ENCODE assay signal across 8 cellular contexts in genomic region chr17:21287703-21288449, GRCh38. TPM values are rescaled to one million over a fixed set of nuclear protein-coding genes. Genes with fewer than 3 reads are reported as not detected.
DNase-seq lines count a peak whose midpoint lies in the region; ATAC-seq, FAIRE-seq and TF ChIP-seq lines count a peak whose summit lies in the region.

No MANE protein-coding gene starts in this region.

- no peak overlapping the region; the same call in 1 of the 2 replicates for H3K4me3 ChIP-seq in HEK293 (ENCODE audit: low read depth, low read length)
- peak overlapping the region; percentile 24 for H3K4me3 ChIP-seq in choroid plexus epithelial cell (ENCODE audit: low read depth, low read length)
- H3K4me3 ChIP-seq in lung, result peak overlapping the region; percentile 21

- no peaks in the 10 kb centered on the region for H3K9me3 ChIP-seq in HEK293 (ENCODE audit: control insufficient read depth, insufficient read depth, low read depth, low read length)
- H3K9me3 ChIP-seq in lung (ENCODE audit: control insufficient read depth in 2 of 2, insufficient read depth in 1 of 2, low read length in 1 of 2), result peaks cover 0 to 4% of the 10 kb centered on the region in 2 donors

- FAIRE-seq in G401.6 (lab: Jason Lieb, UNC), result peak; percentile 44

- WGBS in lung, 2 donors, result 1 to 2% methylated on average over 18 of the region's 18 CpGs

- peak; percentile 42 for TF ChIP-seq CTCF in HEK293 (tag by site-specific recombination; IDR thresholded peaks at IDR 0.05)
- no peak for TF ChIP-seq CTCF in choroid plexus epithelial cell (conservative IDR thresholded peaks at IDR 0.05; ENCODE audit: low read depth, low read length)
- TF ChIP-seq CTCF in lung (IDR thresholded peaks at IDR 0.05; ENCODE audit: control extremely low read depth, extremely low read depth), result no peak

- DNase-seq in NCI-H1694 (lab: John Stamatoyannopoulos, UW) (peak; percentile 29), choroid plexus epithelial cell (ENCODE audit: low read depth) (peak; percentile 91), lung (ENCODE audit: low spot score) (peak; percentile 98), HuH-7 (ENCODE audit: low spot score) (no peak)
- DNase-seq in activated CD4-positive, alpha-beta T cell treated with anti-CD3 and anti-CD28 coated beads for 24 hours (ENCODE audit: low read depth in 2 of 2), result peak; percentile 92 to 93
- peak; percentile 97 for DNase-seq in stimulated activated CD8-positive, alpha-beta memory T cell treated with anti-CD3 and anti-CD28 coated beads, Interleukin-15, amount 100 ng/mL, for 1 hour (ENCODE audit: low read depth)

- CTCF ChIA-PET in HEK293 (lab: Yijun Ruan, JAX), result interaction anchor here (0.5 to 3.7 kb wide), 5 partner anchors 9 to 231 kb away, joined by 3 to 24 read pairs (median 4); no protein-coding TSS in a partner anchor

- H3K36me3 ChIP-seq in HEK293 (ENCODE audit: control insufficient read depth in 2 of 2, insufficient read depth in 1 of 2, low read length in 2 of 2), result peaks cover 11 to 41% of the 10 kb centered on the region in 2 experiments; a peak in 2 of 3 replicates
- H3K36me3 ChIP-seq in lung (ENCODE audit: control insufficient read depth in 2 of 2, insufficient read depth in 2 of 2, low read length in 2 of 2), result peaks cover 0 to 9% of the 10 kb centered on the region in 2 donors

- peak; percentile 45 for ATAC-seq in lung (ENCODE audit: insufficient read depth, low FRiP score)

- POLR2A ChIA-PET in HEK293 (lab: Yijun Ruan, JAX), result interaction anchor here (4.1 kb wide), 1 partner anchor 13 kb away, joined by 42 read pairs; no protein-coding TSS in a partner anchor

- peaks cover 20% of the 10 kb centered on the region for H3K4me1 ChIP-seq in HEK293 (ENCODE audit: control insufficient read depth, insufficient read depth, low read length)
- H3K4me1 ChIP-seq in lung (ENCODE audit: control insufficient read depth in 2 of 2, insufficient read depth in 2 of 2, low read length in 2 of 2), result peaks cover 7 to 35% of the 10 kb centered on the region in 2 donors

- no peaks in the 10 kb centered on the region for H3K27me3 ChIP-seq in lung (ENCODE audit: control insufficient read depth, insufficient read depth)

- H3K27ac ChIP-seq in HEK293 (ENCODE audit: extremely low read depth, low read depth, low read length) (peak overlapping the region; percentile 12; the same call in 1 of the 2 replicates), lung (ENCODE audit: low read depth in 1 of 2, low read length in 1 of 2) (peak overlapping the region; percentile 97)

TF ChIP-seq in HEK293, 187 proteins besides CTCF, POLR2A, EP300 and RAD21 (continues in another document):
- TF ChIP-seq SP2 (tag by site-specific recombination; IDR thresholded peaks at IDR 0.05) (peak; percentile 56), ZNF37A (tag by site-specific recombination; IDR thresholded peaks at IDR 0.05) (no peak), ZNF449 (tag by site-specific recombination; IDR thresholded peaks at IDR 0.05) (no peak), SP3 (tag by site-specific recombination; IDR thresholded peaks at IDR 0.05) (0 out of 2 replicates have a peak, but pooled peaks have one; percentile 43), ELK4 (IDR thresholded peaks at IDR 0.05; ENCODE audit: borderline replicate concordance, low read depth, low read length) (no peak), ZNF121 (tag by site-specific recombination; IDR thresholded peaks at IDR 0.05) (no peak), ZNF18 (tag by site-specific recombination; IDR thresholded peaks at IDR 0.05) (no peak), ZNF169 (tag by site-specific recombination; IDR thresholded peaks at IDR 0.05) (no peak), PRDM6 (tag by site-specific recombination; IDR thresholded peaks at IDR 0.05) (no peak), ZNF518A (tag by site-specific recombination; conservative IDR thresholded peaks at IDR 0.05; ENCODE audit: low read depth) (no peak), ZNF658 (tag by site-specific recombination; IDR thresholded peaks at IDR 0.05) (no peak), ZNF354C (tag by site-specific recombination; IDR thresholded peaks at IDR 0.05; ENCODE audit: borderline replicate concordance, low read depth) (no peak), ZNF24 (tag by site-specific recombination; IDR thresholded peaks at IDR 0.05) (no peak), ZNF677 (tag by site-specific recombination; IDR thresholded peaks at IDR 0.05) (no peak), ZNF175 (tag by site-specific recombination; IDR thresholded peaks at IDR 0.05) (no peak)

RNA-seq across cellular contexts. Expression of gene MAP2K3, which starts 3.4 kb away (rescaled TPM):
- total RNA-seq in lung, result 100 to 1,000 TPM in 1 of 2 donors, 10 to 100 TPM in 1; 36.4 to 111 TPM
- polyA plus RNA-seq in lung, result 10 to 100 TPM; 53.9 to 99.5 TPM

RNA-seq across cellular contexts. Expression of gene NATD1, which starts 34.7 kb away (rescaled TPM):
- 1 to 10 TPM; 6.9 to 8.1 TPM for total RNA-seq in lung
- polyA plus RNA-seq in lung, result 1 to 10 TPM; 4.8 to 6.3 TPM
